In the genomic region with DNA sequence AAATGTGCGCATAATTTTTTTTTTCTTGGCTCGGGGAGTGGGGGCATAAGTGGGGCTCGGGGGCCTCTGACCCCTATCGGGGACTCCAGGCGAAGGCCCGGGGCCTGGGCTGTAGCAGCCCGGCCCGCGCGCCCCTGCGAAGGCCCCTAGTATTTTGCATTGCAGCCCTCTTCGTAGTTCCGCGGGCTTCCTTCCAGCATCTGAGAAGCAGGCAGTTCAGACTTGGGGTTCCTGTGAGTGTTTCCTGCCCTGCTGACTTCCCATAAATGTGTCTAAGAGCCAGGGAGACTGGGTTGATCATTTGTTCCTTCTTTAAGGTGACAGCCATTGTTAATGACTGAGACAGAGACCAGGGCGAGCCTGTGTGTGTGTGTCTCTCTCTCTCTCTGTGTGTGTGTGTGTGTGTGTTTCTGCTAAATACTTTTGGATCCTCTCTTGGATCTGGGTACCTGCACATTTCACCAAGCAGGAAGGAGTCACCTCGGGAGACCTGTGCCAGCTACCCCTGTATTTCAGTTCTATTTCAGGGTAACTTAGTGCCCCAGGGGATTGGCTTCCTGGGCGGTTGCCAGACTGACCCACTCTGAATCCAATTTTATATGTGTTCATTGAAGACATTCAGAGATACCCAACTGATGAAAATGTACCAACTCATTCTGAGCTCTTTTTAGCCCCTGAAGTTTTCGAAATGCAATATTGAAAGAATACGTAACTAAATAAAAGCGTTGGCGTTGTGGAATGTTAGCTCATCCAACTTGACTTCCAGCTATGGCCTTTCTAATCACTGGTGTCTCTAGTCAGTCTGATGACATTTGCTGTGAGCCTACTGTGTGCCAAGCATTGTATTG, we compare ENCODE assay signal across 1 cellular context.
TF ChIP-seq lines count a peak whose summit lies in the region.

No MANE protein-coding gene starts in this region.

TF ChIP-seq in IMR-90, 13 proteins besides CTCF, POLR2A, EP300 and RAD21:
- TF ChIP-seq MAZ (IDR thresholded peaks at IDR 0.05; ENCODE audit: borderline replicate concordance, low read depth, low read length) (no peak), RFX5 (IDR thresholded peaks at IDR 0.05; ENCODE audit: low read depth, low read length) (no peak), RCOR1 (IDR thresholded peaks at IDR 0.05; ENCODE audit: insufficient replicate concordance, low read length) (no peak)
